Comparison of ENCODE assay signal across 1 cellular context in genomic region chr1:31736675-31737074, GRCh38.
TF ChIP-seq lines count a peak whose summit lies in the region.

No MANE protein-coding gene starts in this region.

TF ChIP-seq in HEK293, 187 proteins besides CTCF, POLR2A, EP300 and RAD21 (continued from another document):
- no peak for TF ChIP-seq PRDM10 (tag by site-specific recombination; IDR thresholded peaks at IDR 0.05)
- no peak for TF ChIP-seq ZNF529 (tag by site-specific recombination; IDR thresholded peaks at IDR 0.05; ENCODE audit: insufficient replicate concordance)
- TF ChIP-seq GLI2 (tag by site-specific recombination; IDR thresholded peaks at IDR 0.05; ENCODE audit: borderline replicate concordance, low read depth) = no peak
- no peak for TF ChIP-seq ZNF416 (tag by site-specific recombination; IDR thresholded peaks at IDR 0.05)
- TF ChIP-seq ZNF768 (tag by site-specific recombination; IDR thresholded peaks at IDR 0.05) = no peak
- peak; percentile 92 for TF ChIP-seq KLF1 (tag by site-specific recombination; IDR thresholded peaks at IDR 0.05)
- no peak for TF ChIP-seq PRDM4 (tag by site-specific recombination; IDR thresholded peaks at IDR 0.05)
- TF ChIP-seq GLIS2 (tag by site-specific recombination; IDR thresholded peaks at IDR 0.05) = no peak
- no peak for TF ChIP-seq ZNF585B (tag by site-specific recombination; IDR thresholded peaks at IDR 0.05)
- peak; percentile 99 for TF ChIP-seq ZFHX2 (tag by site-specific recombination; conservative IDR thresholded peaks at IDR 0.05)
- TF ChIP-seq ZNF707 (tag by site-specific recombination; IDR thresholded peaks at IDR 0.05) = no peak
- TF ChIP-seq, protein P1, sequence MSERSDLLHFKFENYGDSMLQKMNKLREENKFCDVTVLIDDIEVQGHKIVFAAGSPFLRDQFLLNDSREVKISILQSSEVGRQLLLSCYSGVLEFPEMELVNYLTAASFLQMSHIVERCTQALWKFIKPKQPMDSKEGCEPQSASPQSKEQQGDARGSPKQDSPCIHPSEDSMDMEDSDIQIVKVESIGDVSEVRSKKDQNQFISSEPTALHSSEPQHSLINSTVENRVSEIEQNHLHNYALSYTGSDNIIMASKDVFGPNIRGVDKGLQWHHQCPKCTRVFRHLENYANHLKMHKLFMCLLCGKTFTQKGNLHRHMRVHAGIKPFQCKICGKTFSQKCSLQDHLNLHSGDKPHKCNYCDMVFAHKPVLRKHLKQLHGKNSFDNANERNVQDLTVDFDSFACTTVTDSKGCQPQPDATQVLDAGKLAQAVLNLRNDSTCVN (tag by site-specific recombination; optimal IDR thresholded peaks at IDR 0.05) = no peak
- no peak for TF ChIP-seq ZNF302 (tag by site-specific recombination; IDR thresholded peaks at IDR 0.05; ENCODE audit: low read depth)
- no peak for TF ChIP-seq IKZF3 (tag by site-specific recombination; IDR thresholded peaks at IDR 0.05)
- TF ChIP-seq ZNF292 (tag by site-specific recombination; IDR thresholded peaks at IDR 0.05; ENCODE audit: borderline replicate concordance, low read depth) = no peak
